Comparison of ENCODE assay signal across 28 cellular contexts in the genomic region with DNA sequence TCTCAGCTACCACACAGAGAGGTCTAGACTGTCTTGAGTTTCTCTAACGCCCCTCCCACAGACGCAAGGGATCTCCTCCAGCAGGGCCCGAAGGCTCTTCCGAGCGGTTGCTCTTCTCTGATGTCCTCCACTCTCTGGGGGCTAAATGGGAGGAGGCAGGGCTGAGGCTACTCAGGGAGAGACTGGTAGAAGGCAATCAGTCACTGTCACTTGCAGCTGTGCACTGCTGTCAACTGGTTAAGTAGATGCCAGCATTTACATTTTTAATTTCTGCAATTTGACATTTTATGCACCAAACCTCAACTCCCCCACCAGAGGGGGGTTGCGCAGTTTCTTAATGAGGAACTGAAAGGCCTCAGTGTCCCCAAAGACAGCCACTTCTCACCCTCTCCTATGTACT.
"Had no signal": no experiment of that assay in that cellular context is flagged by ENCODE, and none has a peak within 500 bp of the region (broad histone marks: within the 10 kb centered on the region; RNA-seq: fewer than 3 reads in every experiment).

No MANE protein-coding gene starts in this region.

- H3K9me3 ChIP-seq: colonic mucosa, gastrocnemius medialis, heart left ventricle, right atrium auricular region, testis, tibial artery had no signal

- ATAC-seq: esophagus mucosa; gastrocnemius medialis; heart left ventricle; left lobe of liver; natural killer cell treated with Interleukin-12 subunit alpha and Interleukin-12 subunit beta and Interleukin-15 and Interleukin-18, amount 100 ng/mL, for 72 hours; sciatic nerve; stimulated activated memory B cell treated with anti-CD40 and anti-IgM and Interleukin-4, amounts not matched to agents 10 μg/mL and 1 μg/mL and 100 μg/mL, for 72 hours; stimulated activated naive CD8-positive, alpha-beta T cell treated with anti-CD3 and anti-CD28 coated beads, Interleukin-15, Interleukin-2, amounts not matched to agents 100 U/mL and 50 U/mL, for 24 hours had no signal

- H3K36me3 ChIP-seq: colonic mucosa, gastrocnemius medialis had no signal

- H3K4me1 ChIP-seq: colonic mucosa, parathyroid adenoma, right atrium auricular region, testis, tibial artery had no signal

- H3K4me3 Mint-ChIP-seq: dendritic cell treated with granulocyte-macrophage colony-stimulating factor and Interleukin-4, amounts not matched to agents 40 ng/mL and 50 ng/mL, for 4 days; endodermal cell; memory B cell; naive B cell; natural killer cell treated with Interleukin-12 subunit alpha and Interleukin-12 subunit beta and Interleukin-15 and Interleukin-18, amount 100 ng/mL, for 72 hours; neural crest cell; stimulated activated memory B cell treated with anti-CD40 and anti-IgM and Interleukin-4, amounts not matched to agents 10 μg/mL and 1 μg/mL and 100 μg/mL, for 72 hours; type B pancreatic cell had no signal

- H3K27me3 ChIP-seq: colonic mucosa, gastrocnemius medialis, heart left ventricle, right atrium auricular region, testis, tibial artery had no signal

- H3K4me2 ChIP-seq: hepatocyte had no signal

- H3K36me3 Mint-ChIP-seq: memory B cell; naive B cell; natural killer cell treated with Interleukin-12 subunit alpha and Interleukin-12 subunit beta and Interleukin-15 and Interleukin-18, amount 100 ng/mL, for 72 hours; stimulated activated memory B cell treated with anti-CD40 and anti-IgM and Interleukin-4, amounts not matched to agents 10 μg/mL and 1 μg/mL and 100 μg/mL, for 72 hours; type B pancreatic cell had no signal

- H3K27me3 Mint-ChIP-seq: dendritic cell treated with granulocyte-macrophage colony-stimulating factor and Interleukin-4, amounts not matched to agents 40 ng/mL and 50 ng/mL, for 4 days; natural killer cell treated with Interleukin-12 subunit alpha and Interleukin-12 subunit beta and Interleukin-15 and Interleukin-18, amount 100 ng/mL, for 72 hours; stimulated activated memory B cell treated with anti-CD40 and anti-IgM and Interleukin-4, amounts not matched to agents 10 μg/mL and 1 μg/mL and 100 μg/mL, for 72 hours; type B pancreatic cell had no signal

- H3K9me3 Mint-ChIP-seq: dendritic cell treated with granulocyte-macrophage colony-stimulating factor and Interleukin-4, amounts not matched to agents 40 ng/mL and 50 ng/mL, for 4 days; memory B cell; natural killer cell treated with Interleukin-12 subunit alpha and Interleukin-12 subunit beta and Interleukin-15 and Interleukin-18, amount 100 ng/mL, for 72 hours; neural crest cell; stimulated activated memory B cell treated with anti-CD40 and anti-IgM and Interleukin-4, amounts not matched to agents 10 μg/mL and 1 μg/mL and 100 μg/mL, for 72 hours; type B pancreatic cell had no signal

- H3K27ac ChIP-seq: colonic mucosa, epithelial cell of prostate, gastrocnemius medialis, heart left ventricle, hepatocyte, parathyroid adenoma, right atrium auricular region, testis, tibial artery had no signal

- H2AFZ ChIP-seq: hepatocyte, parathyroid adenoma had no signal

- H3K4me1 Mint-ChIP-seq: memory B cell; naive B cell; stimulated activated memory B cell treated with anti-CD40 and anti-IgM and Interleukin-4, amounts not matched to agents 10 μg/mL and 1 μg/mL and 100 μg/mL, for 72 hours had no signal

- H3K9ac ChIP-seq: parathyroid adenoma had no signal

- H3K27ac Mint-ChIP-seq: dendritic cell treated with granulocyte-macrophage colony-stimulating factor and Interleukin-4, amounts not matched to agents 40 ng/mL and 50 ng/mL, for 4 days; endodermal cell; memory B cell; naive B cell; natural killer cell treated with Interleukin-12 subunit alpha and Interleukin-12 subunit beta and Interleukin-15 and Interleukin-18, amount 100 ng/mL, for 72 hours; progenitor cell of endocrine pancreas; stimulated activated memory B cell treated with anti-CD40 and anti-IgM and Interleukin-4, amounts not matched to agents 10 μg/mL and 1 μg/mL and 100 μg/mL, for 72 hours; type B pancreatic cell had no signal

- DNase-seq: colonic mucosa; effector CD8-positive, alpha-beta T cell; endodermal cell; foreskin fibroblast; gastrocnemius medialis; heart left ventricle; kidney; naive B cell; stimulated activated CD4-positive, alpha-beta T cell treated with anti-CD3 and anti-CD28 coated beads, Interleukin-4, amount 100 ng/mL, for 4 hours; stimulated activated naive CD8-positive, alpha-beta T cell treated with anti-CD3 and anti-CD28 coated beads, Interleukin-15, Interleukin-2, amounts not matched to agents 100 U/mL and 50 U/mL, for 24 hours; substantia nigra; testis had no signal

- H3K4me3 ChIP-seq: colonic mucosa, gastrocnemius medialis, heart left ventricle, hepatocyte, lung, right atrium auricular region, testis, tibial artery had no signal
